Comparison of ENCODE assay signal across 8 cellular contexts in genomic region chr2:73156539-73157124, GRCh38. TPM values are rescaled to one million over a fixed set of nuclear protein-coding genes. Genes with fewer than 3 reads are reported as not detected.
DNase-seq lines count a peak whose midpoint lies in the region; ATAC-seq and TF ChIP-seq lines count a peak whose summit lies in the region.

No MANE protein-coding gene starts in this region.

- ATAC-seq in HG03460 (IDR thresholded peaks at IDR 0.05; ENCODE audit: unreplicated experiment) (no peak), GM21528 (IDR thresholded peaks at IDR 0.05; ENCODE audit: low FRiP score, unreplicated experiment) (no peak)

- no peaks in the 10 kb centered on the region for H3K36me3 ChIP-seq in MG63
- no peaks in the 10 kb centered on the region for H3K36me3 ChIP-seq in esophagus muscularis mucosa

- H3K4me3 Mint-ChIP-seq in type B pancreatic cell = no peak overlapping the region

- no peaks in the 10 kb centered on the region for H3K27me3 ChIP-seq in MG63
- peaks cover 0 to 42% (median 8%) of the 10 kb centered on the region in 4 donors for H3K27me3 ChIP-seq in esophagus muscularis mucosa

- 8% methylated on average over 22 of the region's 24 CpGs for WGBS in esophagus muscularis mucosa

- H3K27ac ChIP-seq in esophagus muscularis mucosa (replicated peaks in 1 of 4) = no peak overlapping the region

- H3K4me1 ChIP-seq in esophagus muscularis mucosa = peaks cover 5 to 9% (median 7%) of the 10 kb centered on the region in 4 donors

- peaks cover 62% of the 10 kb centered on the region for H3K27me3 Mint-ChIP-seq in type B pancreatic cell

- H3K4me1 Mint-ChIP-seq in type B pancreatic cell (ENCODE audit: unreplicated experiment) = peaks cover 7% of the 10 kb centered on the region

- no peak overlapping the region for H3K27ac Mint-ChIP-seq in type B pancreatic cell

- no peak for TF ChIP-seq POLR2A in esophagus muscularis mucosa (IDR thresholded peaks at IDR 0.05; ENCODE audit: low read depth)

- intact Hi-C loops in esophagus muscularis mucosa (cut with DNase I) = loop anchor here (2.0 kb wide), 1 partner anchor 72 kb away; no protein-coding TSS in a partner anchor

- no peaks in the 10 kb centered on the region for H3K9me3 Mint-ChIP-seq in type B pancreatic cell

- no peak for TF ChIP-seq EP300 in esophagus muscularis mucosa (IDR thresholded peaks at IDR 0.05)

- peak; percentile 73 for DNase-seq in EL
- DNase-seq in MG63 = peak; percentile 60
- DNase-seq in activated CD4-positive, alpha-beta T cell treated with anti-CD3 and anti-CD28 coated beads, Interleukin-2, amount 50 U/mL, for 1 hour = peak; percentile 27
- peak; percentile 90 for DNase-seq in esophagus muscularis mucosa (ENCODE audit: extremely low spot score)
- DNase-seq in mucosa of gallbladder (ENCODE audit: low spot score) = peak; percentile 59
- no peak for DNase-seq in type B pancreatic cell (ENCODE audit: extremely low spot score, unreplicated experiment)

- no peak overlapping the region for H3K4me3 ChIP-seq in MG63
- H3K4me3 ChIP-seq in esophagus muscularis mucosa = no peak overlapping the region

- peak; percentile 67 to 76 (median 73) for TF ChIP-seq CTCF in esophagus muscularis mucosa (IDR thresholded peaks at IDR 0.05)
- TF ChIP-seq CTCF in type B pancreatic cell (conservative IDR thresholded peaks at IDR 0.05) = peak; percentile 75

- no peaks in the 10 kb centered on the region for H3K36me3 Mint-ChIP-seq in type B pancreatic cell

- H3K9me3 ChIP-seq in MG63 (no peaks in the 10 kb centered on the region), esophagus muscularis mucosa (no peaks in the 10 kb centered on the region)

RNA-seq across cellular contexts. Expression of gene RAB11FIP5, which starts 43.9 kb away (rescaled TPM):
- 25.8 and 43.8 TPM in 2 replicates for total RNA-seq in MG63 (2014; rRNA removed; shearing (Covaris generic); ENCODE audit: low replicate concordance)
- total RNA-seq in esophagus muscularis mucosa (10 to 100 TPM; 17.0 to 46.4 (median 38.4) TPM), mucosa of gallbladder (63.0 TPM), type B pancreatic cell (ENCODE audit: low replicate concordance) (18.7 and 22.6 TPM in 2 replicates)

RNA-seq across cellular contexts. Expression of gene NOTO, which starts 45.7 kb away (rescaled TPM):
- total RNA-seq in MG63 (2014; rRNA removed; shearing (Covaris generic); ENCODE audit: low replicate concordance) = 0.16 TPM in 1 of 2 replicates, not detected in the other
- total RNA-seq in esophagus muscularis mucosa (not detected), mucosa of gallbladder (not detected), type B pancreatic cell (ENCODE audit: low replicate concordance) (not detected in 2 replicates)

RNA-seq across cellular contexts. Expression of gene SMYD5, which starts 57.4 kb away (rescaled TPM):
- total RNA-seq in MG63 (2014; rRNA removed; shearing (Covaris generic); ENCODE audit: low replicate concordance) = 26.2 and 57.3 TPM in 2 replicates
- total RNA-seq in esophagus muscularis mucosa (10 to 100 TPM; 12.1 to 19.6 (median 15.4) TPM), mucosa of gallbladder (12.9 TPM), type B pancreatic cell (ENCODE audit: low replicate concordance) (19.1 and 30.3 TPM in 2 replicates)
